8 cellular contexts compared by ENCODE assay signal in the genomic region with DNA sequence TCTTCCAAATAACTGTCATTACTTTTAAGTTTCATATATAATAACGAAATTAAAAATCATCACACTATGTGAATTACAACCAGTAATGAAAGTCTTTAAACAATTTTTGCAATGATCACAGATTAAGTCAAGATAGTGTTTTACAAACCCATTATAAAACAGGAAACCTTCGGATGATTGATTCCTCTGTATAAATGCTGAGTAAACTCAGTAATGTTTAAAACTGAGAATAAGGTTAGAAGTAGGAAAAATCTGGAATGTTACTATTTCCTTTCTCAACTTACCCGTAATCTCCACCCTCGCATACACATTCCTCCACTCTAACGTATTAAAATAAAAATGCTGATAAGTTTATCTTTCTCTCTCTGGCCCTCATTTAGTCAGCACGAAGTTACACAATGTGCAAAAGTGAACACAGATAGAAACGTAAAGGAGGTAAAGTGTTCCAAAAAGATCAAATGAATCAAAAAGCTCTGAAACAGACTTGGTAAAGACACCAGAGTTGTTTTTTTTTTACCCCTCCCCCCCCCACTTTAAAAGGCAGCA.
DNase-seq lines count a peak whose midpoint lies in the region; TF ChIP-seq lines count a peak whose summit lies in the region.

No MANE protein-coding gene starts in this region.

- H3F3A ChIP-seq in SU-DHL-6 (ENCODE audit: insufficient read depth), result peaks cover 14% of the 10 kb centered on the region

- TF ChIP-seq CTCF in SU-DHL-6 (IDR thresholded peaks at IDR 0.05; ENCODE audit: insufficient read depth, low read length, poor library complexity, severe bottlenecking), result no peak
- TF ChIP-seq CTCF in fibroblast of pulmonary artery (IDR thresholded peaks at IDR 0.05; ENCODE audit: low read length, missing control alignments), result no peak
- TF ChIP-seq CTCF in retinal pigment epithelial cell (conservative IDR thresholded peaks at IDR 0.05; ENCODE audit: low read depth, low read length), result no peak

- peaks cover 26% of the 10 kb centered on the region for H3K36me3 ChIP-seq in SU-DHL-6 (ENCODE audit: low read length)

- no peaks in the 10 kb centered on the region for H3K9me3 ChIP-seq in SU-DHL-6 (ENCODE audit: insufficient read depth, low read length)

- H2AFZ ChIP-seq in SU-DHL-6 (ENCODE audit: low read depth, low read length, severe bottlenecking), result no peak overlapping the region

- no peak overlapping the region for H3K27ac ChIP-seq in SU-DHL-6 (ENCODE audit: low read depth, low read length)

- H3K27me3 ChIP-seq in SU-DHL-6 (ENCODE audit: low read length), result no peaks in the 10 kb centered on the region

- H3K79me2 ChIP-seq in SU-DHL-6 (ENCODE audit: insufficient read depth, low read length), result peaks cover 61% of the 10 kb centered on the region

- DNase-seq in fibroblast of pulmonary artery (ENCODE audit: low read depth), result peak; percentile 82
- no peak for DNase-seq in retinal pigment epithelial cell (ENCODE audit: low read depth)
- DNase-seq in NCI-H187 (lab: John Stamatoyannopoulos, UW), result no peak
- no peak for DNase-seq in DMS53 (lab: John Stamatoyannopoulos, UW)
- DNase-seq in RPMI8226, result no peak
- DNase-seq in NCI-H1092 treated with DMSO at 0.1 percent for 48 hours (lab: John Stamatoyannopoulos, UW), result no peak

- peaks cover 12% of the 10 kb centered on the region for H4K20me1 ChIP-seq in SU-DHL-6 (ENCODE audit: low read depth, low read length)

- H3K9me2 ChIP-seq in SU-DHL-6 (replicated peaks; ENCODE audit: insufficient read depth, low read length), result no peaks in the 10 kb centered on the region

- peak overlapping the region; percentile 96 for H3K4me2 ChIP-seq in SU-DHL-6 (ENCODE audit: low read depth, low read length, poor library complexity, severe bottlenecking)

- H3K4me3 ChIP-seq in GM08714 (ENCODE audit: low read length), result peak overlapping the region; percentile 84
- H3K4me3 ChIP-seq in SU-DHL-6 (ENCODE audit: insufficient read depth, low read length, poor library complexity, severe bottlenecking), result peak overlapping the region; percentile 89
- peak overlapping the region; percentile 93 for H3K4me3 ChIP-seq in fibroblast of pulmonary artery (replicated peaks; ENCODE audit: low read depth, low read length)
- peak overlapping the region; percentile 80 for H3K4me3 ChIP-seq in retinal pigment epithelial cell (ENCODE audit: low read length)

- H3K9ac ChIP-seq in SU-DHL-6 (ENCODE audit: low read length), result peak overlapping the region; percentile 75
